ENCODE assay signal across 18 cellular contexts in the genomic region with DNA sequence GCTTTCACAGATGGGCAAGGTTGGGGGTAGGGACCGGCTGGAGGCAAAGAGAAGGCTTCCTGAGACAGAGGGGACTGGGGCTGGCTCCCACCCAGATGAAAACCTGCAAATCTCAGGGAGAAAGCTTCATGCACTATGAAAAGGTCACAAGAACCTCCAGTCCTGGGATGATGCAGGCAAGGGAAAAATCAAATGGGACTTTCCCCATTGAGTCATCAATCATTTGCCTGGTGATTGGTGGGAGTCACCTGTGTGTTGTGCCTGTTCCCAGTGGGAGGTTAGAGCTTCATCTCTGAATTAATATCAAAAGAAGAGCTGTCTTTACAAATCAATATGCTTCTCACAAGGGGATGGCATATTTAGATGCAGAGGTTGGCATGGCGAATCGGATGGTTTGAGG. TPM values are rescaled to one million over a fixed set of nuclear protein-coding genes. Genes with fewer than 3 reads are reported as not detected.
"Had no signal": no experiment of that assay in that cellular context is flagged by ENCODE, and none has a peak within 500 bp of the region (broad histone marks: within the 10 kb centered on the region; RNA-seq: fewer than 3 reads in every experiment).

No MANE protein-coding gene starts in this region.

- H3K4me3 ChIP-seq: lower lobe of right lung, SJCRH30, transverse colon had no signal

- H3K9me3 Mint-ChIP-seq: central memory CD8-positive, alpha-beta T cell; dendritic cell treated with granulocyte-macrophage colony-stimulating factor and Interleukin-4, amounts not matched to agents 40 ng/mL and 50 ng/mL, for 4 days; effector memory CD8-positive, alpha-beta T cell; naive B cell had no signal

- H3K27ac ChIP-seq: lower lobe of right lung, neutrophil, SJCRH30, transverse colon, VCaP had no signal

- H3K9me3 ChIP-seq: lower lobe of right lung, neutrophil, SJCRH30, transverse colon had no signal

- H3K4me1 Mint-ChIP-seq: central memory CD8-positive, alpha-beta T cell; naive B cell had no signal

- H3K4me1 ChIP-seq: SJCRH30, transverse colon had no signal

- H3K27me3 ChIP-seq: SJCRH30, transverse colon had no signal

- H3K27ac Mint-ChIP-seq: dendritic cell treated with granulocyte-macrophage colony-stimulating factor and Interleukin-4, amounts not matched to agents 40 ng/mL and 50 ng/mL, for 4 days; effector memory CD8-positive, alpha-beta T cell; naive B cell had no signal

- H3K36me3 ChIP-seq: lower lobe of right lung, neutrophil, SJCRH30, transverse colon had no signal

- DNase-seq: activated CD4-positive, alpha-beta T cell treated with anti-CD3 and anti-CD28 coated beads for 4 hours; activated CD8-positive, alpha-beta memory T cell treated with anti-CD3 and anti-CD28 coated beads for 24 hours; activated effector memory CD4-positive, alpha-beta T cell treated with Interleukin-2 at 50 U/mL for 16 hours; effector memory CD8-positive, alpha-beta T cell; erythroblast; glutamatergic neuron; left cardiac atrium; lower lobe of right lung; naive B cell; SJCRH30; stimulated activated CD4-positive, alpha-beta T cell treated with anti-CD3 and anti-CD28 coated beads, Interleukin-15, amount 100 ng/mL, for 24 hours; SW 1271; T1000; transverse colon had no signal

- H3K36me3 Mint-ChIP-seq: naive B cell had no signal

- ATAC-seq: effector memory CD8-positive, alpha-beta T cell; left cardiac atrium; lower lobe of right lung had no signal

- H3K4me3 Mint-ChIP-seq: central memory CD8-positive, alpha-beta T cell; dendritic cell treated with granulocyte-macrophage colony-stimulating factor and Interleukin-4, amounts not matched to agents 40 ng/mL and 50 ng/mL, for 4 days; effector memory CD8-positive, alpha-beta T cell; naive B cell had no signal

RNA-seq across cellular contexts. Expression of a gene that starts 49.9 kb away (rescaled TPM):
- total RNA-seq: SJCRH30 had no signal
